8 cellular contexts compared by ENCODE assay signal in genomic region chr6:53956068-53956711, GRCh38.
DNase-seq lines count a peak whose midpoint lies in the region; ATAC-seq and TF ChIP-seq lines count a peak whose summit lies in the region.

No MANE protein-coding gene starts in this region.

- no peak overlapping the region for H3K4me2 ChIP-seq in OCI-LY7 (ENCODE audit: low read length)

- no peaks in the 10 kb centered on the region for H3K4me1 ChIP-seq in OCI-LY7 (ENCODE audit: insufficient read depth, low read length, poor library complexity, severe bottlenecking)
- H3K4me1 ChIP-seq in upper lobe of left lung: no peaks in the 10 kb centered on the region

- no peak overlapping the region for H2AFZ ChIP-seq in OCI-LY7 (ENCODE audit: low read length)

- CTCF ChIA-PET in OCI-LY7 (lab: Charles Lee; ENCODE audit: unreplicated experiment): interaction anchor here (1.1 kb wide), 1 partner anchor 238 kb away, joined by 3 read pairs; no protein-coding TSS in a partner anchor

- BruUV-seq in OCI-LY7 (replicated peaks; lab: Mats Ljungman, UMichigan): no TSS peak

- POLR2A ChIA-PET in OCI-LY7 (lab: Charles Lee): interaction anchor here (0.6 to 1.2 kb wide), 2 partner anchors 8 to 175 kb away, joined by 3 to 13 read pairs; no protein-coding TSS in a partner anchor

- TF ChIP-seq POLR2A in upper lobe of left lung (IDR thresholded peaks at IDR 0.05): no peak

- H3K27ac ChIP-seq in OCI-LY7 (ENCODE audit: low read depth, low read length, poor library complexity, severe bottlenecking) (no peak overlapping the region), upper lobe of left lung (no peak overlapping the region)

- no peaks in the 10 kb centered on the region for H3K9me2 ChIP-seq in OCI-LY7 (ENCODE audit: insufficient read depth, low read length)

- no peaks in the 10 kb centered on the region for H3K79me2 ChIP-seq in OCI-LY7 (ENCODE audit: insufficient read depth, low read depth, low read length)

- ATAC-seq in left lobe of liver (peak; percentile 39), upper lobe of left lung (ENCODE audit: low FRiP score in 2 of 2) (peak; percentile 51 to 66), HG03025 (IDR thresholded peaks at IDR 0.05; ENCODE audit: low FRiP score, unreplicated experiment) (no peak)

- H3K4me3 ChIP-seq in OCI-LY7 (ENCODE audit: low read depth, low read length, poor library complexity, severe bottlenecking): no peak overlapping the region
- H3K4me3 ChIP-seq in upper lobe of left lung: no peak overlapping the region

- TF ChIP-seq CTCF in GM20000 (IDR thresholded peaks at IDR 0.05; ENCODE audit: extremely low read depth, missing control alignments) (peak; percentile 63), OCI-LY7 (conservative IDR thresholded peaks at IDR 0.05; ENCODE audit: low read length) (peak; percentile 46; the same call in 1 of the 2 replicates), upper lobe of left lung (IDR thresholded peaks at IDR 0.05) (peak; percentile 27 to 58 (median 36))

- 37 to 43% methylated on average over 6 of the region's 6 CpGs for WGBS in upper lobe of left lung, 2 donors

- no peaks in the 10 kb centered on the region for H3K27me3 ChIP-seq in upper lobe of left lung

- intact Hi-C loops in OCI-LY7 (cut with micrococcal nuclease; ENCODE audit: unreplicated experiment): loop anchor here (5.0 kb wide), 1 partner anchor 164 kb away; no protein-coding TSS in a partner anchor

- DNase-seq in DMS79 (lab: John Stamatoyannopoulos, UW): peak; percentile 52
- peak; percentile 38 for DNase-seq in GM20000 (ENCODE audit: low spot score)
- peak; percentile 5 for DNase-seq in OCI-LY7 (ENCODE audit: low spot score)
- DNase-seq in dedifferentiated amniotic fluid mesenchymal stem cell (ENCODE audit: extremely low spot score): peak; percentile 53
- DNase-seq in left lobe of liver (ENCODE audit: low spot score): no peak
- DNase-seq in upper lobe of left lung: peak in 1 of 2 donors; percentile 49

- H3K9me3 ChIP-seq in OCI-LY7 (ENCODE audit: low read length) (no peaks in the 10 kb centered on the region), upper lobe of left lung (no peaks in the 10 kb centered on the region)

- H4K20me1 ChIP-seq in OCI-LY7 (ENCODE audit: insufficient read depth, low read length): no peaks in the 10 kb centered on the region

- no peaks in the 10 kb centered on the region for H3K36me3 ChIP-seq in OCI-LY7 (ENCODE audit: insufficient read depth, low read length)
- H3K36me3 ChIP-seq in upper lobe of left lung: no peaks in the 10 kb centered on the region

- TF ChIP-seq EP300 in Ishikawa (IDR thresholded peaks at IDR 0.05; ENCODE audit: borderline replicate concordance) (no peak), upper lobe of left lung (IDR thresholded peaks at IDR 0.05) (no peak)

- peak; percentile 97 for TF ChIP-seq RAD21 in Ishikawa (IDR thresholded peaks at IDR 0.05; ENCODE audit: low read depth)

TF ChIP-seq in Ishikawa, 13 proteins besides CTCF, POLR2A, EP300 and RAD21:
- TF ChIP-seq YY1 (IDR thresholded peaks at IDR 0.05; ENCODE audit: low read depth) (no peak), CEBPB (IDR thresholded peaks at IDR 0.05) (no peak), TCF12 (IDR thresholded peaks at IDR 0.05; ENCODE audit: low read depth) (no peak), EGR1 (IDR thresholded peaks at IDR 0.05) (no peak), FOXM1 (IDR thresholded peaks at IDR 0.05; ENCODE audit: borderline replicate concordance, low read depth) (no peak; the same call in 1 of the 2 replicates), TAF1 (IDR thresholded peaks at IDR 0.05; ENCODE audit: low read depth) (no peak), USF1 (IDR thresholded peaks at IDR 0.05) (no peak), CREB1 (IDR thresholded peaks at IDR 0.05; ENCODE audit: low read depth) (no peak), NFIC (IDR thresholded peaks at IDR 0.05) (no peak), ZBTB7A (IDR thresholded peaks at IDR 0.05; ENCODE audit: low read depth) (no peak), TEAD4 (IDR thresholded peaks at IDR 0.05) (no peak)
TF ChIP-seq in Ishikawa: peak in this region for 0.
